ENCODE assay signal across 17 cellular contexts in genomic region chr16:57100445-57100844, GRCh38. TPM values are rescaled to one million over a fixed set of nuclear protein-coding genes. Genes with fewer than 3 reads are reported as not detected.
DNase-seq lines count a peak whose midpoint lies in the region; ATAC-seq, FAIRE-seq and TF ChIP-seq lines count a peak whose summit lies in the region.
"Had no signal": no experiment of that assay in that cellular context is flagged by ENCODE, and none has a peak within 500 bp of the region (broad histone marks: within the 10 kb centered on the region; RNA-seq: fewer than 3 reads in every experiment).

No MANE protein-coding gene starts in this region.

- CTCF ChIA-PET in HepG2 (lab: Yijun Ruan, JAX; ENCODE audit: low intra/inter-chr PET ratio, low total read pairs) (no interaction called here), K562 (lab: Yijun Ruan, JAX; ENCODE audit: low intra/inter-chr PET ratio) (no interaction called here)

- H3K27ac ChIP-seq in HepG2 (ENCODE audit: extremely low read length, insufficient read depth, low read length) (no peak overlapping the region), right lobe of liver (no peak overlapping the region), K562 (ENCODE audit: extremely low read depth, low read depth, low read length) (no peak overlapping the region), osteoblast (ENCODE audit: low read depth, low read length) (no peak overlapping the region)
- H3K27ac ChIP-seq: 22Rv1, BLaER1, GM23248, KMS-11 had no signal

- no peaks in the 10 kb centered on the region for H4K20me1 ChIP-seq in HepG2 (ENCODE audit: insufficient read depth, low read length)
- peaks cover 18% of the 10 kb centered on the region for H4K20me1 ChIP-seq in K562 (replicated peaks; ENCODE audit: control insufficient read depth, insufficient read depth, low read length)
- H4K20me1 ChIP-seq in osteoblast (ENCODE audit: insufficient read depth, low read length) = peaks cover 5% of the 10 kb centered on the region

- WGBS in HepG2 (ENCODE audit: low lambda C conversion rate) = 93% methylated on average over 1 of the region's 1 CpG
- WGBS in right lobe of liver (ENCODE audit: insufficient coverage, low coverage, low lambda C conversion rate, missing lambda C conversion rate) = no CpG with 5 or more reads among the region's 1 CpG
- WGBS in K562 (ENCODE audit: insufficient coverage, low coverage, missing lambda C conversion rate) = 64% methylated on average over 1 of the region's 1 CpG

- FAIRE-seq in HepG2 (lab: Jason Lieb, UNC) (no peak), K562 (lab: Jason Lieb, UNC) (no peak)
- FAIRE-seq: A549 had no signal

- H3K36me3 ChIP-seq in HepG2 (replicated peaks in 1 of 2; ENCODE audit: control insufficient read depth in 1 of 2, insufficient read depth in 2 of 2, low read length in 2 of 2) = no peaks in the 10 kb centered on the region
- no peaks in the 10 kb centered on the region for H3K36me3 ChIP-seq in right lobe of liver
- no peaks in the 10 kb centered on the region for H3K36me3 ChIP-seq in K562 (ENCODE audit: control insufficient read depth, insufficient read depth, low read length)
- H3K36me3 ChIP-seq in osteoblast (ENCODE audit: insufficient read depth, low read length) = no peaks in the 10 kb centered on the region
- H3K36me3 ChIP-seq: HAP-1 had no signal

- H3K4me3 ChIP-seq in HepG2 (replicated peaks in 1 of 3; ENCODE audit: insufficient read depth in 1 of 3, low read depth in 2 of 3, low read length in 3 of 3) (no peak overlapping the region), right lobe of liver (no peak overlapping the region), K562 (no peak overlapping the region), osteoblast (ENCODE audit: insufficient read depth, low read length) (no peak overlapping the region)
- H3K4me3 ChIP-seq: A549, BLaER1, GM23248, HAP-1 had no signal

- no peak overlapping the region for H3K4me2 ChIP-seq in HepG2 (ENCODE audit: low read depth, low read length)
- no peak overlapping the region for H3K4me2 ChIP-seq in K562 (ENCODE audit: insufficient read depth, low read length)
- H3K4me2 ChIP-seq in osteoblast (ENCODE audit: insufficient read depth, low read length) = no peak overlapping the region
- H3K4me2 ChIP-seq: BLaER1, KMS-11 had no signal

- H3K79me2 ChIP-seq in HepG2 (ENCODE audit: insufficient read depth, low read length) (no peaks in the 10 kb centered on the region), K562 (ENCODE audit: control insufficient read depth, insufficient read depth, low read length) (no peaks in the 10 kb centered on the region), osteoblast (ENCODE audit: insufficient read depth, low read length) (no peaks in the 10 kb centered on the region)

- ATAC-seq in HepG2 (no peak), right lobe of liver (no peak), K562 (no peak), left lobe of liver (no peak), SK-N-SH treated with all-trans-retinoic acid at 6 μM for 48 hours (no peak)
- ATAC-seq: A549; CD8-positive, alpha-beta T cell had no signal

- TF ChIP-seq RAD21 in HepG2 (CRISPR knock-in tag; IDR thresholded peaks at IDR 0.05) (no peak), K562 (CRISPR knock-in tag; conservative IDR thresholded peaks at IDR 0.05 in 1 of 2, IDR thresholded peaks at IDR 0.05 in 1 of 2) (no peak)

- H3K4me1 ChIP-seq in HepG2 (ENCODE audit: insufficient read depth, low read length) (no peaks in the 10 kb centered on the region), right lobe of liver (no peaks in the 10 kb centered on the region), K562 (replicated peaks in 1 of 2; ENCODE audit: control insufficient read depth in 2 of 2, insufficient read depth in 2 of 2, low read length in 2 of 2) (peaks cover 4 to 12% of the 10 kb centered on the region in 2 experiments; a peak in 3 of 5 replicates), osteoblast (ENCODE audit: insufficient read depth, low read length) (peaks cover 9% of the 10 kb centered on the region)
- H3K4me1 ChIP-seq: HAP-1 had no signal

- BruUV-seq in HepG2 (replicated peaks; lab: Mats Ljungman, UMichigan) (no TSS peak), K562 (replicated peaks; lab: Mats Ljungman, UMichigan) (no TSS peak)

- no peak for TF ChIP-seq POLR2A in HepG2 (IDR thresholded peaks at IDR 0.05; ENCODE audit: insufficient read depth in 1 of 2, low read depth in 2 of 2, low read length in 2 of 2)
- TF ChIP-seq POLR2A in right lobe of liver (IDR thresholded peaks at IDR 0.05) = no peak
- TF ChIP-seq POLR2A in K562 (conservative IDR thresholded peaks at IDR 0.05) = no peak

- intact Hi-C loops in HepG2 (cut with micrococcal nuclease; ENCODE audit: unreplicated experiment) (no loop called here), right lobe of liver (cut with DNase I) (no loop called here), K562 (cut with micrococcal nuclease) (no loop called here)

- POLR2A ChIA-PET in HepG2 (lab: Yijun Ruan, JAX) = no interaction called here
- POLR2A ChIA-PET in K562 (lab: Yijun Ruan, JAX) = interaction anchor here (1.5 kb wide), 1 partner anchor 13 kb away, joined by 5 read pairs; no protein-coding TSS in a partner anchor

- TF ChIP-seq CTCF in HepG2 (CRISPR knock-in tag; IDR thresholded peaks at IDR 0.05) = no peak
- no peak for TF ChIP-seq CTCF in right lobe of liver (IDR thresholded peaks at IDR 0.05)
- TF ChIP-seq CTCF in K562 (IDR thresholded peaks at IDR 0.05 in 2 of 3, conservative IDR thresholded peaks at IDR 0.05 in 1 of 3; ENCODE audit: insufficient read depth in 2 of 3, low read depth in 1 of 3, low read length in 3 of 3) = no peak
- no peak for TF ChIP-seq CTCF in osteoblast (IDR thresholded peaks at IDR 0.05; ENCODE audit: extremely low read depth, low read depth, low read length)

- H3K9me1 ChIP-seq in K562 (ENCODE audit: control insufficient read depth, insufficient read depth, low read length) = no peaks in the 10 kb centered on the region

- H3K9ac ChIP-seq in HepG2 (ENCODE audit: insufficient read depth, low read depth, low read length) (no peak overlapping the region), K562 (ENCODE audit: insufficient read depth in 1 of 2, low read depth in 2 of 2, low read length in 2 of 2) (no peak overlapping the region)
- H3K9ac ChIP-seq: BLaER1, GM23248, KMS-11 had no signal

- H2AFZ ChIP-seq in HepG2 (ENCODE audit: low read length) (no peak overlapping the region), K562 (ENCODE audit: low read depth, low read length) (no peak overlapping the region), osteoblast (ENCODE audit: low read length) (no peak overlapping the region)
- H2AFZ ChIP-seq: GM23248 had no signal

- no peak for DNase-seq in HepG2 (ENCODE audit: low spot score)
- no peak for DNase-seq in right lobe of liver
- peak in 1 of 4 experiments; percentile 43 for DNase-seq in K562 (ENCODE audit: extremely low read depth in 1 of 4, low spot score in 3 of 4)
- DNase-seq in osteoblast (ENCODE audit: insufficient read length, low spot score, missing footprints) = peak; percentile 67
- DNase-seq in AG08395 (ENCODE audit: low spot score) = no peak
- DNase-seq in left lobe of liver (ENCODE audit: low spot score) = no peak
- DNase-seq: Calu3; CD8-positive, alpha-beta T cell; DMS79 treated with DMSO at 0.1 percent for 48 hours; GF-D8 had no signal

- H3K27me3 ChIP-seq in HepG2 (ENCODE audit: control insufficient read depth in 1 of 2, insufficient read depth in 2 of 2, low read length in 2 of 2) = peaks cover 0 to 2% of the 10 kb centered on the region in 2 experiments; a peak in 2 of 5 replicates
- no peaks in the 10 kb centered on the region for H3K27me3 ChIP-seq in right lobe of liver
- no peaks in the 10 kb centered on the region; a peak in 1 of 5 replicates for H3K27me3 ChIP-seq in K562 (ENCODE audit: control insufficient read depth in 2 of 2, insufficient read depth in 2 of 2, low read length in 2 of 2)
- H3K27me3 ChIP-seq in osteoblast (ENCODE audit: insufficient read depth, low read length) = no peaks in the 10 kb centered on the region
- H3K27me3 ChIP-seq: BLaER1 had no signal

- H3K9me3 ChIP-seq in HepG2 (ENCODE audit: low read length) = no peaks in the 10 kb centered on the region
- H3K9me3 ChIP-seq in right lobe of liver = no peaks in the 10 kb centered on the region
- H3K9me3 ChIP-seq in K562 (replicated peaks; ENCODE audit: control insufficient read depth, insufficient read depth, low read depth, low read length) = no peaks in the 10 kb centered on the region
- H3K9me3 ChIP-seq in osteoblast (ENCODE audit: low read depth, low read length) = no peaks in the 10 kb centered on the region
- H3K9me3 ChIP-seq: A549, BLaER1, HAP-1 had no signal

- in situ Hi-C loops in HepG2 (cut with HindIII; ENCODE audit: extremely low pct_ligation_motif_present, low pct_unique_long_range_greater_than_20kb) = no loop called here
- in situ Hi-C loops in K562 (cut with MboI) = no loop called here

- TF ChIP-seq EP300 in HepG2 (IDR thresholded peaks at IDR 0.05; ENCODE audit: low read depth in 2 of 2, low read length in 2 of 2) (no peak), HepG2 (CRISPR knock-in tag; IDR thresholded peaks at IDR 0.05; ENCODE audit: borderline replicate concordance) (no peak), K562 (IDR thresholded peaks at IDR 0.05; ENCODE audit: low read length) (no peak)

RNA-seq across cellular contexts. Expression of gene CPNE2, which starts 8.1 kb away (rescaled TPM):
- 8.0 and 10.6 TPM in 2 replicates for total RNA-seq in HepG2 (2016; rRNA removed; fragmentation: Illumina TruSeq; extraction: Trizol)
- 10.8 and 13.6 TPM in 2 replicates for total RNA-seq in HepG2 (2016; cell fraction: cytosol; rRNA removed; fragmentation: Illumina TruSeq; extraction: Trizol; ENCODE audit: low read depth)
- total RNA-seq in HepG2 (2016; cell fraction: insoluble cytoplasmic fraction; rRNA removed; fragmentation: Illumina TruSeq; extraction: Trizol) = 8.2 and 9.0 TPM in 2 replicates
- 20.7 and 21.8 TPM in 2 replicates for total RNA-seq in HepG2 (2016; cell fraction: membrane; rRNA removed; fragmentation: Illumina TruSeq; extraction: Trizol)
- total RNA-seq in HepG2 (2016; cell fraction: nucleus; rRNA removed; fragmentation: Illumina TruSeq; extraction: Trizol) = 5.8 and 6.8 TPM in 2 replicates
- polyA plus RNA-seq in HepG2 (2011; rRNA removed) = 23.3 and 33.2 TPM in 2 replicates
- polyA plus RNA-seq in HepG2 (2011; cell fraction: cytosol; rRNA removed) = 24.9 and 25.8 TPM in 2 replicates
- 13.9 and 16.9 TPM in 2 replicates for polyA plus RNA-seq in HepG2 (2011; cell fraction: nucleus; rRNA removed)
- polyA plus RNA-seq in HepG2 (2012) = 6.6 and 13.1 TPM in 2 replicates
- 21.1 and 23.1 TPM in 2 replicates for polyA plus RNA-seq in HepG2 (2016; cell fraction: cytosol; fragmentation: Illumina TruSeq; extraction: Trizol; ENCODE audit: low read depth)
- 12.5 and 15.2 TPM in 2 replicates for polyA plus RNA-seq in HepG2 (2016; cell fraction: insoluble cytoplasmic fraction; fragmentation: Illumina TruSeq; extraction: Trizol; ENCODE audit: low read depth)
- polyA plus RNA-seq in HepG2 (2016; cell fraction: membrane; fragmentation: Illumina TruSeq; extraction: Trizol; ENCODE audit: low read depth) = 35.9 and 37.0 TPM in 2 replicates
- polyA plus RNA-seq in HepG2 (2016; cell fraction: nucleus; fragmentation: Illumina TruSeq; extraction: Trizol; ENCODE audit: insufficient read depth, low read depth) = 13.9 and 15.0 TPM in 2 replicates
- 37.9 and 50.4 TPM in 2 replicates for polyA minus RNA-seq in HepG2 (2011; rRNA and poly(A)+ RNA removed; ENCODE audit: low replicate concordance)
- polyA minus RNA-seq in HepG2 (2011; cell fraction: cytosol; rRNA and poly(A)+ RNA removed) = 6.5 and 10.1 TPM in 2 replicates
- 6.3 and 10.9 TPM in 2 replicates for polyA minus RNA-seq in HepG2 (2011; cell fraction: nucleus; rRNA and poly(A)+ RNA removed)
- 10 to 100 TPM in 3 of 6 experiments, 1 to 10 TPM in 3; 4.0 to 10.9 (median 9.7) TPM for total RNA-seq in right lobe of liver
- total RNA-seq in K562 (2011; cell fraction: chromatin; rRNA removed; ENCODE audit: low replicate concordance) = 13.7 and 32.7 TPM in 2 replicates
- 12.5 and 13.5 TPM in 2 replicates for total RNA-seq in K562 (2011; cell fraction: nucleolus; rRNA removed)
- total RNA-seq in K562 (2011; cell fraction: nucleoplasm; rRNA removed) = 13.3 and 19.4 TPM in 2 replicates
- 7.0 and 7.3 TPM in 2 replicates for total RNA-seq in K562 (2014; rRNA removed)
- 4.2 and 5.0 TPM in 2 replicates for total RNA-seq in K562 (2014; rRNA removed; fragmentation: Illumina TruSeq; extraction: Trizol)
- total RNA-seq in K562 (2015; rRNA removed; fragmentation: Illumina TruSeq; extraction: Trizol) = 7.7 and 8.6 TPM in 2 replicates
- 9.5 and 10.6 TPM in 2 replicates for total RNA-seq in K562 (2021)
- polyA plus RNA-seq in K562 (2011; rRNA removed) = 13.9 and 26.9 TPM in 2 replicates
- 28.1 and 34.9 TPM in 2 replicates for polyA plus RNA-seq in K562 (2011; cell fraction: cytosol; rRNA removed)
- 14.0 and 18.6 TPM in 2 replicates for polyA plus RNA-seq in K562 (2011; cell fraction: nucleus; rRNA removed)
- polyA plus RNA-seq in K562 (2012) = 14.1 and 33.3 TPM in 2 replicates
- polyA plus RNA-seq in K562 (2014; fragmentation: Illumina TruSeq; extraction: Trizol) = 11.8 and 14.1 TPM in 2 replicates
- 1 to 10 TPM; 3.0 to 3.8 TPM for polyA plus RNA-seq in K562 (2014; fragmentation: Nextera tagmentation; extraction: Ambion mirVana)
- 11.7 and 14.0 TPM in 2 replicates for polyA plus RNA-seq in K562 (2014; rRNA removed)
- polyA minus RNA-seq in K562 (2011; rRNA and poly(A)+ RNA removed) = 8.9 and 12.3 TPM in 2 replicates
- polyA minus RNA-seq in K562 (2011; cell fraction: cytosol; rRNA and poly(A)+ RNA removed) = 7.7 and 8.6 TPM in 2 replicates
- polyA minus RNA-seq in K562 (2011; cell fraction: nucleus; rRNA and poly(A)+ RNA removed) = 6.6 and 9.8 TPM in 2 replicates
- total RNA-seq in osteoblast = 11.6 and 15.3 TPM in 2 replicates
- total RNA-seq in left lobe of liver = 7.3 TPM
